In genomic region chr3:170690133-170690981, GRCh38 we compare ENCODE assay signal across 7 cellular contexts.
A peak's percentile ranks its signal among the peaks of the same experiment; 100 is the strongest.
DNase-seq lines count a peak whose midpoint lies in the region; ATAC-seq and TF ChIP-seq lines count a peak whose summit lies in the region.

No MANE protein-coding gene starts in this region.

- peak; percentile 88 for TF ChIP-seq CTCF in GM10266 (IDR thresholded peaks at IDR 0.05; ENCODE audit: control insufficient read depth, insufficient read depth, low read depth, missing control alignments)

- peak; percentile 72 for DNase-seq in GM10266 (ENCODE audit: extremely low spot score)
- DNase-seq in NCI-H82 (lab: John Stamatoyannopoulos, UW), result peak; percentile 80
- peak; percentile 43 for DNase-seq in activated T-cell treated with anti-CD3 and anti-CD28 coated beads for 48 hours (ENCODE audit: low read depth)
- peak; percentile 56 for DNase-seq in glomerular visceral epithelial cell (ENCODE audit: extremely low spot score)
- peak; percentile 48 for DNase-seq in putamen (ENCODE audit: low spot score)

- ATAC-seq in HG02981 (IDR thresholded peaks at IDR 0.05; ENCODE audit: unreplicated experiment) (peak; percentile 48), GM21526 (IDR thresholded peaks at IDR 0.05; ENCODE audit: low FRiP score, unreplicated experiment) (no peak)
